29 cellular contexts compared by ENCODE assay signal in genomic region chr5:96339862-96340261, GRCh38.
DNase-seq lines count a peak whose midpoint lies in the region; ATAC-seq, FAIRE-seq and TF ChIP-seq lines count a peak whose summit lies in the region.
"Had no signal": no experiment of that assay in that cellular context is flagged by ENCODE, and none has a peak within 500 bp of the region (broad histone marks: within the 10 kb centered on the region; RNA-seq: fewer than 3 reads in every experiment).

No MANE protein-coding gene starts in this region.

- CTCF ChIA-PET in MCF 10A (lab: Yijun Ruan, JAX): interaction anchor here (1.5 to 17.5 kb wide), 4 partner anchors 260 to 481 kb away, joined by 6 to 492 read pairs (median 51); partner anchors contain the start of gene ELL2

- BruUV-seq in MCF 10A (replicated peaks; lab: Mats Ljungman, UMichigan): no TSS peak

- H3K4me1 Mint-ChIP-seq in MCF 10A (ENCODE audit: insufficient read depth, unreplicated experiment): peaks cover 28% of the 10 kb centered on the region
- H3K4me1 Mint-ChIP-seq in activated T-helper 2 cell treated with anti-CD3 and anti-CD28 coated beads, Interferon-gamma antibody, Interleukin-2, Interleukin-4, amounts not matched to agents 10 μg/mL and 5 μg/mL and 100 μg/mL, durations not matched to agents 14 hours and 24 hours and 36 hours (ENCODE audit: low read depth): peaks cover 19% of the 10 kb centered on the region
- H3K4me1 Mint-ChIP-seq: neural progenitor cell had no signal

- POLR2A ChIA-PET in MCF 10A (lab: Yijun Ruan, JAX): interaction anchor here (0.7 to 6.4 kb wide), 3 partner anchors 262 to 548 kb away, joined by 3 to 82 read pairs (median 3); no protein-coding TSS in a partner anchor

- intact Hi-C loops in breast epithelium (cut with DNase I; ENCODE audit: low total_unique reads) (loop anchor here (5.0 to 10.0 kb wide), 2 partner anchors 255 to 272 kb away; no protein-coding TSS in a partner anchor), MCF 10A (cut with micrococcal nuclease) (loop anchor here (5.0 to 10.0 kb wide), 5 partner anchors 83 to 825 kb away; no protein-coding TSS in a partner anchor), pancreas (cut with DNase I) (loop anchor here in 2 of 3 donors (10.0 kb wide), 4 partner anchors 75 to 475 kb away; partner anchors contain the start of gene ELL2 (in 2 of the 2))
- intact Hi-C loops in activated T-helper 2 cell treated with anti-CD3 and anti-CD28 coated beads, Interferon-gamma antibody, Interleukin-2, Interleukin-4, amounts not matched to agents 10 μg/mL and 5 μg/mL and 100 μg/mL, durations not matched to agents 14 hours and 24 hours and 36 hours (cut with micrococcal nuclease): loop anchor here (5.0 to 10.0 kb wide), 4 partner anchors 95 to 815 kb away; partner anchors contain the start of gene PCSK1

- TF ChIP-seq CTCF in breast epithelium (IDR thresholded peaks at IDR 0.05) (no peak), MCF 10A (IDR thresholded peaks at IDR 0.05; ENCODE audit: unreplicated experiment) (no peak), cardiac fibroblast (IDR thresholded peaks at IDR 0.05; ENCODE audit: low read depth, low read length) (no peak), pancreas (IDR thresholded peaks at IDR 0.05) (no peak)

- no peaks in the 10 kb centered on the region for H3K36me3 Mint-ChIP-seq in MCF 10A (ENCODE audit: insufficient read depth, unreplicated experiment)
- H3K36me3 Mint-ChIP-seq in activated T-helper 2 cell treated with anti-CD3 and anti-CD28 coated beads, Interferon-gamma antibody, Interleukin-2, Interleukin-4, amounts not matched to agents 10 μg/mL and 5 μg/mL and 100 μg/mL, durations not matched to agents 14 hours and 24 hours and 36 hours (ENCODE audit: low read depth): no peaks in the 10 kb centered on the region
- H3K36me3 Mint-ChIP-seq: activated naive CD4-positive, alpha-beta T cell treated with anti-CD3 and anti-CD28 coated beads, Interleukin-2, amount 10 ng/mL, durations not matched to agents 7 days and 5 days; neural progenitor cell; type B pancreatic cell had no signal

- H3K36me3 ChIP-seq in breast epithelium (no peaks in the 10 kb centered on the region), pancreas (no peaks in the 10 kb centered on the region)
- H3K36me3 ChIP-seq: HAP-1, neural progenitor cell, sigmoid colon had no signal

- H3K27ac ChIP-seq in breast epithelium: peak overlapping the region; percentile 71 to 88
- peak overlapping the region in 2 of 4 donors; percentile 57 to 61 for H3K27ac ChIP-seq in pancreas
- H3K27ac ChIP-seq: HL-60, neural progenitor cell had no signal

- no peaks in the 10 kb centered on the region for H3K27me3 Mint-ChIP-seq in MCF 10A (ENCODE audit: insufficient read depth, unreplicated experiment)
- peaks cover 38% of the 10 kb centered on the region for H3K27me3 Mint-ChIP-seq in activated T-helper 2 cell treated with anti-CD3 and anti-CD28 coated beads, Interferon-gamma antibody, Interleukin-2, Interleukin-4, amounts not matched to agents 10 μg/mL and 5 μg/mL and 100 μg/mL, durations not matched to agents 14 hours and 24 hours and 36 hours (ENCODE audit: low read depth)

- no peak for DNase-seq in breast epithelium (ENCODE audit: low spot score in 2 of 2)
- no peak for DNase-seq in MCF 10A (ENCODE audit: unreplicated experiment)
- peak; percentile 44 to 55 for DNase-seq in cardiac fibroblast (ENCODE audit: low read depth in 2 of 2)
- no peak for DNase-seq in pancreas
- DNase-seq in activated T-helper 2 cell treated with anti-CD3 and anti-CD28 coated beads, Interferon-gamma antibody, Interleukin-2, Interleukin-4, amounts not matched to agents 10 μg/mL and 5 μg/mL and 100 μg/mL, durations not matched to agents 14 hours and 24 hours and 36 hours (ENCODE audit: low spot score): no peak
- DNase-seq in left lobe of liver (ENCODE audit: low spot score): no peak
- DNase-seq in GM19238 (ENCODE audit: insufficient read length, low spot score): no peak
- no peak for DNase-seq in NCI-H1417 treated with DMSO at 0.1 percent for 48 hours (lab: John Stamatoyannopoulos, UW)
- DNase-seq: activated CD4-positive, alpha-beta T cell treated with anti-CD3 and anti-CD28 coated beads for 36 hours; activated CD8-positive, alpha-beta memory T cell treated with anti-CD3 and anti-CD28 coated beads for 24 hours; activated naive CD4-positive, alpha-beta T cell treated with anti-CD3 and anti-CD28 coated beads, Interleukin-2, amount 10 ng/mL, durations not matched to agents 7 days and 5 days; activated T-cell treated with anti-CD3 and anti-CD28 coated beads, Interleukin-2, amount 50 U/mL, for 24 hours; central memory CD4-positive, alpha-beta T cell; dermis blood vessel endothelial cell; kidney; mammary epithelial cell; NCI-H1105; PC-3; posterior cingulate gyrus; SHP77 treated with DMSO at 0.1 percent for 48 hours; sigmoid colon; stimulated activated CD4-positive, alpha-beta T cell treated with anti-CD3 and anti-CD28 coated beads, Interleukin-15, amount 100 ng/mL, for 24 hours; stimulated activated naive CD8-positive, alpha-beta T cell treated with anti-CD3 and anti-CD28 coated beads, Interleukin-15, Interleukin-2, amounts not matched to agents 100 U/mL and 50 U/mL, for 24 hours had no signal

- no peaks in the 10 kb centered on the region for H3K9me3 Mint-ChIP-seq in MCF 10A (ENCODE audit: unreplicated experiment)
- no peaks in the 10 kb centered on the region for H3K9me3 Mint-ChIP-seq in activated T-helper 2 cell treated with anti-CD3 and anti-CD28 coated beads, Interferon-gamma antibody, Interleukin-2, Interleukin-4, amounts not matched to agents 10 μg/mL and 5 μg/mL and 100 μg/mL, durations not matched to agents 14 hours and 24 hours and 36 hours
- H3K9me3 Mint-ChIP-seq: activated naive CD4-positive, alpha-beta T cell treated with anti-CD3 and anti-CD28 coated beads, Interleukin-2, amount 10 ng/mL, durations not matched to agents 7 days and 5 days; activated T-cell treated with anti-CD3 and anti-CD28 coated beads, Interleukin-2, amount 50 U/mL, for 24 hours; neural progenitor cell; type B pancreatic cell had no signal

- no peak overlapping the region for H3K27ac Mint-ChIP-seq in MCF 10A (ENCODE audit: low read depth, unreplicated experiment)
- H3K27ac Mint-ChIP-seq in activated T-helper 2 cell treated with anti-CD3 and anti-CD28 coated beads, Interferon-gamma antibody, Interleukin-2, Interleukin-4, amounts not matched to agents 10 μg/mL and 5 μg/mL and 100 μg/mL, durations not matched to agents 14 hours and 24 hours and 36 hours: no peak overlapping the region
- H3K27ac Mint-ChIP-seq: activated CD4-positive, alpha-beta T cell treated with anti-CD3 and anti-CD28 coated beads for 36 hours; activated naive CD4-positive, alpha-beta T cell treated with anti-CD3 and anti-CD28 coated beads, Interleukin-2, amount 10 ng/mL, durations not matched to agents 7 days and 5 days; activated T-cell treated with anti-CD3 and anti-CD28 coated beads, Interleukin-2, amount 50 U/mL, for 24 hours; neural progenitor cell; type B pancreatic cell had no signal

- no peak overlapping the region for H3K4me3 ChIP-seq in breast epithelium
- H3K4me3 ChIP-seq in cardiac fibroblast (replicated peaks in 1 of 2; ENCODE audit: low read depth in 2 of 2, low read length in 2 of 2): no peak overlapping the region
- no peak overlapping the region for H3K4me3 ChIP-seq in pancreas
- H3K4me3 ChIP-seq: HAP-1, neural progenitor cell, sigmoid colon had no signal

- no peaks in the 10 kb centered on the region for H3K9me3 ChIP-seq in breast epithelium
- H3K9me3 ChIP-seq in pancreas: no peaks in the 10 kb centered on the region
- H3K9me3 ChIP-seq: HAP-1, sigmoid colon had no signal

- no peak for FAIRE-seq in pancreas (lab: Jason Lieb, UNC)
- FAIRE-seq: endometrium, kidney, TTC549 had no signal

- 30 to 38% methylated on average over 3 of the region's 3 CpGs for WGBS in pancreas, 2 donors

- no peaks in the 10 kb centered on the region for H3K27me3 ChIP-seq in breast epithelium
- no peaks in the 10 kb centered on the region for H3K27me3 ChIP-seq in pancreas
- H3K27me3 ChIP-seq: neural progenitor cell, sigmoid colon had no signal

- ATAC-seq in pancreas (peak; percentile 17 to 35 (median 30)), left lobe of liver (no peak)
- ATAC-seq: activated CD4-positive, alpha-beta T cell treated with anti-CD3 and anti-CD28 coated beads for 36 hours; stimulated activated naive CD8-positive, alpha-beta T cell treated with anti-CD3 and anti-CD28 coated beads, Interleukin-15, Interleukin-2, amounts not matched to agents 100 U/mL and 50 U/mL, for 24 hours had no signal

- H3K4me1 ChIP-seq in breast epithelium (peaks cover 5 to 9% of the 10 kb centered on the region in 2 donors), pancreas (peaks cover 42 to 53% (median 50%) of the 10 kb centered on the region in 3 donors)
- H3K4me1 ChIP-seq: neural progenitor cell had no signal

- no peak overlapping the region for H3K4me3 Mint-ChIP-seq in MCF 10A (ENCODE audit: unreplicated experiment)
- H3K4me3 Mint-ChIP-seq in activated T-helper 2 cell treated with anti-CD3 and anti-CD28 coated beads, Interferon-gamma antibody, Interleukin-2, Interleukin-4, amounts not matched to agents 10 μg/mL and 5 μg/mL and 100 μg/mL, durations not matched to agents 14 hours and 24 hours and 36 hours (ENCODE audit: low read depth): no peak overlapping the region
- H3K4me3 Mint-ChIP-seq: activated CD4-positive, alpha-beta T cell treated with anti-CD3 and anti-CD28 coated beads for 36 hours; activated naive CD4-positive, alpha-beta T cell treated with anti-CD3 and anti-CD28 coated beads, Interleukin-2, amount 10 ng/mL, durations not matched to agents 7 days and 5 days; activated T-cell treated with anti-CD3 and anti-CD28 coated beads, Interleukin-2, amount 50 U/mL, for 24 hours; neural progenitor cell; type B pancreatic cell had no signal

- no peak for TF ChIP-seq POLR2A in breast epithelium (IDR thresholded peaks at IDR 0.05)

Comparison
In these comparisons a context has a peak if more than half of its experiments do, and no peak if none do; other contexts are left out.
1. DNase-seq: peak in cardiac fibroblast (2 of 2); none in breast epithelium (0 of 2), MCF 10A (single experiment), pancreas (0 of 6), activated T-helper 2 cell treated with anti-CD3 and anti-CD28 coated beads, Interferon-gamma antibody, Interleukin-2, Interleukin-4, amounts not matched to agents 10 μg/mL and 5 μg/mL and 100 μg/mL, durations not matched to agents 14 hours and 24 hours and 36 hours (single experiment), left lobe of liver (single experiment), GM19238 (single experiment) and NCI-H1417 treated with DMSO at 0.1 percent for 48 hours (single experiment).